Comparison of ENCODE assay signal across 10 cellular contexts in genomic region chr9:130995399-130995941, GRCh38. TPM values are rescaled to one million over a fixed set of nuclear protein-coding genes. Genes with fewer than 3 reads are reported as not detected.
DNase-seq lines count a peak whose midpoint lies in the region; ATAC-seq and TF ChIP-seq lines count a peak whose summit lies in the region.
"Had no signal": no experiment of that assay in that cellular context is flagged by ENCODE, and none has a peak within 500 bp of the region (broad histone marks: within the 10 kb centered on the region; RNA-seq: fewer than 3 reads in every experiment).

No MANE protein-coding gene starts in this region.

- no peaks in the 10 kb centered on the region for H3K9me3 Mint-ChIP-seq in stimulated activated naive B cell treated with anti-CD40 and anti-IgM and Interleukin-4, amounts not matched to agents 10 μg/mL and 1 μg/mL and 100 μg/mL, for 72 hours

- peak; percentile 44 to 54 for ATAC-seq in stimulated activated naive B cell treated with anti-CD40 and anti-IgM and Interleukin-4, amounts not matched to agents 10 μg/mL and 1 μg/mL and 100 μg/mL, for 72 hours (replicated peaks)
- ATAC-seq in HG02884 (IDR thresholded peaks at IDR 0.05; ENCODE audit: unreplicated experiment) (no peak), GM19035 (IDR thresholded peaks at IDR 0.05; ENCODE audit: unreplicated experiment) (no peak)

- TF ChIP-seq CTCF in fibroblast of the aortic adventitia (IDR thresholded peaks at IDR 0.05; ENCODE audit: insufficient read depth, low read length) = peak; percentile 1

- peak; percentile 36 for DNase-seq in NCI-H748 (lab: John Stamatoyannopoulos, UW; ENCODE audit: unreplicated experiment)
- DNase-seq in NCI-H748 treated with DMSO at 0.1 percent for 48 hours (lab: John Stamatoyannopoulos, UW) = no peak
- peak; percentile 90 for DNase-seq in RPMI8226
- DNase-seq in fibroblast of the aortic adventitia (ENCODE audit: low read depth) = peak; percentile 58
- DNase-seq in stimulated activated naive B cell treated with anti-CD40 and anti-IgM and Interleukin-4, amounts not matched to agents 10 μg/mL and 1 μg/mL and 100 μg/mL, for 72 hours = no peak
- no peak for DNase-seq in NCI-H345 (lab: John Stamatoyannopoulos, UW)
- DNase-seq: NCI-H187 treated with DMSO at 0.1 percent for 48 hours had no signal

- no peaks in the 10 kb centered on the region for H3K36me3 Mint-ChIP-seq in stimulated activated naive B cell treated with anti-CD40 and anti-IgM and Interleukin-4, amounts not matched to agents 10 μg/mL and 1 μg/mL and 100 μg/mL, for 72 hours

- no peak overlapping the region for H3K4me3 Mint-ChIP-seq in stimulated activated naive B cell treated with anti-CD40 and anti-IgM and Interleukin-4, amounts not matched to agents 10 μg/mL and 1 μg/mL and 100 μg/mL, for 72 hours
- H3K4me3 Mint-ChIP-seq: B cell had no signal

- peaks cover 18 to 25% of the 10 kb centered on the region in 2 donors for H3K27me3 Mint-ChIP-seq in stimulated activated naive B cell treated with anti-CD40 and anti-IgM and Interleukin-4, amounts not matched to agents 10 μg/mL and 1 μg/mL and 100 μg/mL, for 72 hours

- no peak overlapping the region for H3K27ac Mint-ChIP-seq in stimulated activated naive B cell treated with anti-CD40 and anti-IgM and Interleukin-4, amounts not matched to agents 10 μg/mL and 1 μg/mL and 100 μg/mL, for 72 hours

- H3K4me1 Mint-ChIP-seq in stimulated activated naive B cell treated with anti-CD40 and anti-IgM and Interleukin-4, amounts not matched to agents 10 μg/mL and 1 μg/mL and 100 μg/mL, for 72 hours = peaks cover 0 to 2% of the 10 kb centered on the region in 2 donors
- H3K4me1 Mint-ChIP-seq: B cell had no signal

- no peak overlapping the region for H3K4me3 ChIP-seq in fibroblast of the aortic adventitia (ENCODE audit: low read depth, low read length)

RNA-seq across cellular contexts. Expression of gene LAMC3, which starts 13.5 kb away (rescaled TPM):
- 0.08 TPM in 1 of 2 replicates, not detected in the other for total RNA-seq in fibroblast of the aortic adventitia (ENCODE audit: low replicate concordance)

RNA-seq across cellular contexts. Expression of gene FIBCD1, which starts 56.4 kb away (rescaled TPM):
- total RNA-seq in fibroblast of the aortic adventitia (ENCODE audit: low replicate concordance) = 0.27 TPM in 1 of 2 replicates, not detected in the other
- total RNA-seq: B cell had no signal

Comparison
In these comparisons a context has a peak if more than half of its experiments do, and no peak if none do; other contexts are left out.
1. DNase-seq: peak in NCI-H748 (single experiment), RPMI8226 (single experiment) and fibroblast of the aortic adventitia (single experiment); none in NCI-H748 treated with DMSO at 0.1 percent for 48 hours (single experiment), stimulated activated naive B cell treated with anti-CD40 and anti-IgM and Interleukin-4, amounts not matched to agents 10 μg/mL and 1 μg/mL and 100 μg/mL, for 72 hours (single experiment) and NCI-H345 (single experiment).
2. ATAC-seq: peak in stimulated activated naive B cell treated with anti-CD40 and anti-IgM and Interleukin-4, amounts not matched to agents 10 μg/mL and 1 μg/mL and 100 μg/mL, for 72 hours (2 of 2); none in HG02884 (single experiment) and GM19035 (single experiment).